In the genomic region with DNA sequence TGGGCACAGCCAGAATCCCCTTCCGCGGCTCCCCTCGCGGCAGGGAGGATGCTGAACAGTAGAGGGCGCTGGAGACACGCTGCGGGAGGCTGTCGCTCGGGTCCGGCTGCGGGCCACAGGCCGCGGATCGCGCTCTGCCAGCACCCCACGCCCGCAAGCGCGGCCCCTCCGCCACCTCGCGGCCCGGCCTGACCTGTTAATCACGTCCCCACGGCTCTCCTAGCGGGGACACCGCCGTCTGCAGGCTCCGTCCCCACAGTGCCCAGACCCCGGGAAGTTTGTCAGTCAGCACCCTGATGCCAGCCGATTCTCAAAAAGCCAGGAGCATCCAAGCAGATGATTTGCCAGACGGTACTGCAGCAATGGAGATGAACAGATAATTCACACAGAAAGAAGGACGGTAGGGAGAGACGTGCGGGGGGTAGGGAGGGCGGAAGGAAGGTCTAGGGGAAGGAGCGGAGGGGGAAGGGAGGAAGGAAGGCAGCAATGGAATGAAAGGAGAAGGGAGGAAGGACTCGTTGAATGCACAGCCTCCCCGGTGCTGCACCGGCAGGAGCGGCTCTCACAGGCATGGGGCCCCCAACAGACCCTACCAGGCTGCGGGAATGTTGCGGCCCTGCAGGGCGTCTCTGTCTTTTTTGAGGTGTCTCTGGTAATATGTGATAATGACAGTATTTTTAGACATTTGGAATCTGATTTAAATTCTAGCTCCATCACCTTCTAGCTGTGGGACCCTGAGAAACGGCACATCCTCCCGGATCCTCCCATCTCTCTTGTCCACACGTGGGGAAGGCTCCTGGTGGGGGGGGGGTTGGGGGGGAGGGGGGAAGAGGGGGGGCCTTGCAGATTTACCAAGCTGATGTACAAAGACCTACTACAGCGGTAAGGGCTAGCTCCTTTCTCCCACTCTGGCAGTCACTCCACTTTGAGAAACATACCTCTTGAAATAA, we compare ENCODE assay signal across 7 cellular contexts. TPM values are rescaled to one million over a fixed set of nuclear protein-coding genes. Genes with fewer than 3 reads are reported as not detected.
DNase-seq lines count a peak whose midpoint lies in the region; ATAC-seq and TF ChIP-seq lines count a peak whose summit lies in the region.
"Not testable (repeated sequence)": the region's sequence is repeated elsewhere in the genome, so short reads cannot be mapped to it uniquely, and the experiment has no call there.

No MANE protein-coding gene starts in this region.

- H3K9ac ChIP-seq in HUES48 (ENCODE audit: low read depth, low read length); iPS-20b (ENCODE audit: low read depth, low read length): not testable (repeated sequence)

- ATAC-seq in GM18520 (IDR thresholded peaks at IDR 0.05; ENCODE audit: unreplicated experiment), result peak; percentile 40
- peak; percentile 90 for ATAC-seq in activated CD8-positive, alpha-beta memory T cell treated with anti-CD3 and anti-CD28 coated beads, Interleukin-2, amount 10 ng/mL, durations not matched to agents 7 days and 5 days

- H3K9me3 Mint-ChIP-seq in HFFc6; activated CD8-positive, alpha-beta memory T cell treated with anti-CD3 and anti-CD28 coated beads, Interleukin-2, amount 10 ng/mL, durations not matched to agents 7 days and 5 days (ENCODE audit: low read depth): not testable (repeated sequence)

- CTCF ChIA-PET in activated CD8-positive, alpha-beta memory T cell treated with anti-CD3 and anti-CD28 coated beads, Interleukin-2, amount 10 ng/mL, durations not matched to agents 7 days and 5 days (lab: Charles Lee), result not testable (repeated sequence)

- not testable (repeated sequence) for H3K27me3 Mint-ChIP-seq in HFFc6 (ENCODE audit: insufficient read depth); activated CD8-positive, alpha-beta memory T cell treated with anti-CD3 and anti-CD28 coated beads, Interleukin-2, amount 10 ng/mL, durations not matched to agents 7 days and 5 days

- 0 out of 2 replicates have a peak overlapping the region, but pooled peaks have one; percentile 66 for H3K27ac Mint-ChIP-seq in HFFc6
- H3K27ac Mint-ChIP-seq in activated CD8-positive, alpha-beta memory T cell treated with anti-CD3 and anti-CD28 coated beads, Interleukin-2, amount 10 ng/mL, durations not matched to agents 7 days and 5 days, result not testable (repeated sequence)

- not testable (repeated sequence) for H3K27ac ChIP-seq in HUES48 (ENCODE audit: low read depth, low read length); iPS-20b (ENCODE audit: low read length)

- H3K36me3 ChIP-seq in HUES48 (ENCODE audit: control insufficient read depth, insufficient read depth, low read length); iPS-20b (ENCODE audit: insufficient read depth, low read depth, low read length): not testable (repeated sequence)

- DNase-seq in HFFc6, result peak; percentile 18
- DNase-seq in activated CD8-positive, alpha-beta memory T cell treated with anti-CD3 and anti-CD28 coated beads, Interleukin-2, amount 10 ng/mL, durations not matched to agents 7 days and 5 days, result peak; percentile 42
- peak; percentile 23 for DNase-seq in choroid plexus epithelial cell (ENCODE audit: low read depth)
- DNase-seq in posterior cingulate gyrus, result peak in 9 of 10 donors; percentile 33 to 86 (median 51)

- not testable (repeated sequence) for H3K36me3 Mint-ChIP-seq in HFFc6 (ENCODE audit: low read depth); activated CD8-positive, alpha-beta memory T cell treated with anti-CD3 and anti-CD28 coated beads, Interleukin-2, amount 10 ng/mL, durations not matched to agents 7 days and 5 days

- not testable (repeated sequence) for H3K4me1 Mint-ChIP-seq in HFFc6 (ENCODE audit: low read depth); activated CD8-positive, alpha-beta memory T cell treated with anti-CD3 and anti-CD28 coated beads, Interleukin-2, amount 10 ng/mL, durations not matched to agents 7 days and 5 days

- H3K4me3 Mint-ChIP-seq in HFFc6, result peak overlapping the region; percentile 88
- H3K4me3 Mint-ChIP-seq in activated CD8-positive, alpha-beta memory T cell treated with anti-CD3 and anti-CD28 coated beads, Interleukin-2, amount 10 ng/mL, durations not matched to agents 7 days and 5 days, result peak overlapping the region; percentile 22

- H3K4me3 ChIP-seq in HUES48 (ENCODE audit: low read depth, low read length) (peak overlapping the region; percentile 56), choroid plexus epithelial cell (ENCODE audit: low read depth, low read length) (peak overlapping the region; percentile 54), iPS-20b (ENCODE audit: low read length) (peak overlapping the region; percentile 60; the same call in 1 of the 2 replicates)

- TF ChIP-seq CTCF in HFFc6 (IDR thresholded peaks at IDR 0.05); choroid plexus epithelial cell (conservative IDR thresholded peaks at IDR 0.05; ENCODE audit: low read depth, low read length): not testable (repeated sequence)

- intact Hi-C loops in posterior cingulate gyrus (cut with DNase I), result not testable (repeated sequence)

- not testable (repeated sequence) for H3K4me1 ChIP-seq in HUES48 (ENCODE audit: control insufficient read depth, insufficient read depth, low read length); iPS-20b (ENCODE audit: insufficient read depth, low read length)

- not testable (repeated sequence) for H3K9me3 ChIP-seq in HUES48 (ENCODE audit: control insufficient read depth, insufficient read depth, low read length); iPS-20b (ENCODE audit: insufficient read depth, low read depth, low read length)

- H3K27me3 ChIP-seq in HUES48 (ENCODE audit: control insufficient read depth, insufficient read depth, low read length); iPS-20b (ENCODE audit: insufficient read depth, low read length): not testable (repeated sequence)

RNA-seq across cellular contexts. Expression of gene SYT15B, which starts 19.5 kb away (rescaled TPM):
- total RNA-seq in HFFc6 (2021; fragmentation: NEBNext Ultra II Directional; extraction: Animal tissue kit (Norgen Biotek cat#: 25700)), result 1 to 10 TPM in 4 of 6 experiments, under 1 TPM in 2; 0.33 to 2.4 (median 1.9) TPM
- under 1 TPM; 0.26 to 0.58 TPM for total RNA-seq in activated CD8-positive, alpha-beta memory T cell treated with anti-CD3 and anti-CD28 coated beads, Interleukin-2, amount 10 ng/mL, durations not matched to agents 7 days and 5 days
